Comparison of ENCODE assay signal across 8 cellular contexts in the genomic region with DNA sequence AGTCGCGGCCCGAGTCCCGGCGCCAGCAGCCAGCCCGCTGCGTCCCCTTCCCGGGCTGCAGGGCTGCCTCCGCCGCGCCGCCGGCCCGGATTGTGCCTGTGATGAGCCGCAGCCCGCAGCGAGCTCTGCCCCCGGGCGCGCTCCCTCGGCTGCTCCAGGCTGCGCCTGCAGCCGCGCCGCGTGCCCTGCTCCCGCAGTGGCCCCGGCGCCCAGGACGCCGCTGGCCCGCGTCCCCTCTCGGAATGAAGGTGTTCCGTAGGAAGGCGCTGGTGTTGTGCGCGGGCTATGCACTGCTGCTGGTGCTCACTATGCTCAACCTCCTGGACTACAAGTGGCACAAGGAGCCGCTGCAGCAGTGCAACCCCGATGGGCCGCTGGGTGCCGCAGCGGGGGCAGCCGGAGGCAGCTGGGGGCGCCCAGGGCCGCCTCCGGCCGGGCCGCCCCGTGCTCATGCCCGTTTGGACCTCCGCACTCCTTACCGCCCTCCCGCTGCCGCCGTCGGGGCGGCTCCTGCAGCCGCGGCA. TPM values are rescaled to one million over a fixed set of nuclear protein-coding genes. Genes with fewer than 3 reads are reported as not detected.
DNase-seq lines count a peak whose midpoint lies in the region; ATAC-seq and TF ChIP-seq lines count a peak whose summit lies in the region.

No MANE protein-coding gene starts in this region.

- H3K36me3 Mint-ChIP-seq in activated CD4-positive, alpha-beta T cell treated with anti-CD3 and anti-CD28 coated beads for 36 hours (ENCODE audit: low read depth): peaks cover 2% of the 10 kb centered on the region
- H3K36me3 Mint-ChIP-seq in endothelial cell (ENCODE audit: low read depth, unreplicated experiment) (peaks cover 4% of the 10 kb centered on the region), type B pancreatic cell (no peaks in the 10 kb centered on the region)
- no peaks in the 10 kb centered on the region for H3K36me3 Mint-ChIP-seq in naive thymus-derived CD8-positive, alpha-beta T cell

- H3K9me3 Mint-ChIP-seq in activated CD4-positive, alpha-beta T cell treated with anti-CD3 and anti-CD28 coated beads for 36 hours (ENCODE audit: low read depth): no peaks in the 10 kb centered on the region
- H3K9me3 Mint-ChIP-seq in endothelial cell (ENCODE audit: unreplicated experiment): no peaks in the 10 kb centered on the region
- H3K9me3 Mint-ChIP-seq in naive thymus-derived CD8-positive, alpha-beta T cell: no peaks in the 10 kb centered on the region
- H3K9me3 Mint-ChIP-seq in type B pancreatic cell: no peaks in the 10 kb centered on the region

- DNase-seq in Ammon's horn (ENCODE audit: low spot score) (peak; percentile 28), endothelial cell (ENCODE audit: low spot score) (peak; percentile 54), type B pancreatic cell (ENCODE audit: extremely low spot score, unreplicated experiment) (peak; percentile 70), NCI-H2029 (lab: John Stamatoyannopoulos, UW) (no peak)
- DNase-seq in activated CD4-positive, alpha-beta T cell treated with anti-CD3 and anti-CD28 coated beads for 36 hours: peak; percentile 66
- peak; percentile 20 to 67 (median 49) for DNase-seq in naive thymus-derived CD8-positive, alpha-beta T cell

- peaks cover 37% of the 10 kb centered on the region for H3K4me1 Mint-ChIP-seq in activated CD4-positive, alpha-beta T cell treated with anti-CD3 and anti-CD28 coated beads for 36 hours
- peaks cover 10% of the 10 kb centered on the region for H3K4me1 Mint-ChIP-seq in endothelial cell (ENCODE audit: unreplicated experiment)
- H3K4me1 Mint-ChIP-seq in naive thymus-derived CD8-positive, alpha-beta T cell: peaks cover 14 to 53% (median 45%) of the 10 kb centered on the region in 4 donors
- H3K4me1 Mint-ChIP-seq in type B pancreatic cell (ENCODE audit: unreplicated experiment): peaks cover 29% of the 10 kb centered on the region

- intact Hi-C loops in activated CD4-positive, alpha-beta T cell treated with anti-CD3 and anti-CD28 coated beads for 36 hours (cut with DNase I, micrococcal nuclease): loop anchor here (1.0 to 10.0 kb wide), 16 partner anchors 102 to 852 kb away; no protein-coding TSS in a partner anchor

- CTCF ChIA-PET in activated CD4-positive, alpha-beta T cell treated with anti-CD3 and anti-CD28 coated beads for 36 hours (lab: Charles Lee): interaction anchor here (0.6 to 1.6 kb wide), 16 partner anchors 9 to 554 kb away, joined by 3 to 7 read pairs (median 4); no protein-coding TSS in a partner anchor

- H3K4me3 Mint-ChIP-seq in activated CD4-positive, alpha-beta T cell treated with anti-CD3 and anti-CD28 coated beads for 36 hours: peak overlapping the region; percentile 63
- H3K4me3 Mint-ChIP-seq in endothelial cell (ENCODE audit: unreplicated experiment) (no peak overlapping the region), type B pancreatic cell (no peak overlapping the region)
- H3K4me3 Mint-ChIP-seq in naive thymus-derived CD8-positive, alpha-beta T cell: peak overlapping the region; percentile 64 to 93 (median 80)

- H3K27ac Mint-ChIP-seq in activated CD4-positive, alpha-beta T cell treated with anti-CD3 and anti-CD28 coated beads for 36 hours: no peak overlapping the region
- H3K27ac Mint-ChIP-seq in endothelial cell (ENCODE audit: unreplicated experiment) (no peak overlapping the region), type B pancreatic cell (no peak overlapping the region)
- H3K27ac Mint-ChIP-seq in naive thymus-derived CD8-positive, alpha-beta T cell: peak overlapping the region in 4 of 10 donors; percentile 69 to 84 (median 74)

- POLR2A ChIA-PET in activated CD4-positive, alpha-beta T cell treated with anti-CD3 and anti-CD28 coated beads for 36 hours (lab: Charles Lee): interaction anchor here (1.2 kb wide), 1 partner anchor 18 kb away, joined by 3 read pairs; no protein-coding TSS in a partner anchor
- POLR2A ChIA-PET in naive thymus-derived CD8-positive, alpha-beta T cell (lab: Charles Lee): interaction anchor here (0.8 to 3.4 kb wide), 5 partner anchors 50 to 631 kb away, joined by 3 to 18 read pairs (median 3); no protein-coding TSS in a partner anchor

- peak; percentile 31 for ATAC-seq in GM19023 (IDR thresholded peaks at IDR 0.05; ENCODE audit: unreplicated experiment)
- peak; percentile 32 for ATAC-seq in HG03460 (IDR thresholded peaks at IDR 0.05; ENCODE audit: unreplicated experiment)
- peak; percentile 34 for ATAC-seq in activated CD4-positive, alpha-beta T cell treated with anti-CD3 and anti-CD28 coated beads for 36 hours
- peak; percentile 40 to 54 for ATAC-seq in naive thymus-derived CD8-positive, alpha-beta T cell

- TF ChIP-seq CTCF in endothelial cell (IDR thresholded peaks at IDR 0.05; ENCODE audit: unreplicated experiment) (no peak), type B pancreatic cell (conservative IDR thresholded peaks at IDR 0.05) (no peak)

- peaks cover 2% of the 10 kb centered on the region for H3K27me3 Mint-ChIP-seq in activated CD4-positive, alpha-beta T cell treated with anti-CD3 and anti-CD28 coated beads for 36 hours
- H3K27me3 Mint-ChIP-seq in endothelial cell (ENCODE audit: unreplicated experiment) (peaks cover 7% of the 10 kb centered on the region), type B pancreatic cell (peaks cover 61% of the 10 kb centered on the region)
- H3K27me3 Mint-ChIP-seq in naive thymus-derived CD8-positive, alpha-beta T cell: no peaks in the 10 kb centered on the region

RNA-seq across cellular contexts. Expression of a gene that starts 1.2 kb away (rescaled TPM):
- 1 to 10 TPM; 5.1 to 6.8 TPM for total RNA-seq in activated CD4-positive, alpha-beta T cell treated with anti-CD3 and anti-CD28 coated beads for 36 hours
- total RNA-seq in endothelial cell (ENCODE audit: unreplicated experiment) (12.9 TPM), type B pancreatic cell (ENCODE audit: low replicate concordance) (1.8 and 17.5 TPM in 2 replicates)
- 1 to 10 TPM; 4.2 to 5.2 TPM for total RNA-seq in naive thymus-derived CD8-positive, alpha-beta T cell
- polyA plus RNA-seq in naive thymus-derived CD8-positive, alpha-beta T cell: 10 to 100 TPM in 1 of 3 donors, 1 to 10 TPM in 2; 4.2 to 11.4 (median 5.5) TPM

Comparison
In these comparisons a context has a peak if more than half of its experiments do, and no peak if none do; other contexts are left out.
1. H3K4me3 Mint-ChIP-seq: peak in activated CD4-positive, alpha-beta T cell treated with anti-CD3 and anti-CD28 coated beads for 36 hours (single experiment) and naive thymus-derived CD8-positive, alpha-beta T cell (10 of 10); none in endothelial cell (single experiment) and type B pancreatic cell (single experiment).
2. Peak in every context shown above with its lines, with median percentiles within 50 percentile points of each other: ATAC-seq.